ENCODE assay signal across 9 cellular contexts in genomic region chr2:219308142-219309093, GRCh38. TPM values are rescaled to one million over a fixed set of nuclear protein-coding genes. Genes with fewer than 3 reads are reported as not detected.
A peak's percentile ranks its signal among the peaks of the same experiment; 100 is the strongest.
DNase-seq lines count a peak whose midpoint lies in the region; ATAC-seq, FAIRE-seq and TF ChIP-seq lines count a peak whose summit lies in the region.
"Had no signal": no experiment of that assay in that cellular context is flagged by ENCODE, and none has a peak within 500 bp of the region (broad histone marks: within the 10 kb centered on the region; RNA-seq: fewer than 3 reads in every experiment).

No MANE protein-coding gene starts in this region.

- H3K27me3 ChIP-seq in naive thymus-derived CD4-positive, alpha-beta T cell (ENCODE audit: control insufficient read depth in 2 of 2, insufficient read depth in 2 of 2, low read length in 2 of 2): peaks cover 2 to 15% of the 10 kb centered on the region in 2 donors
- H3K27me3 ChIP-seq in stomach (peaks cover 8 to 87% (median 32%) of the 10 kb centered on the region in 3 donors), vagina (no peaks in the 10 kb centered on the region)

- no peaks in the 10 kb centered on the region for H3K36me3 ChIP-seq in naive thymus-derived CD4-positive, alpha-beta T cell (ENCODE audit: control insufficient read depth in 2 of 3, insufficient read depth in 3 of 3, low read length in 3 of 3)
- H3K36me3 ChIP-seq in stomach (no peaks in the 10 kb centered on the region), vagina (no peaks in the 10 kb centered on the region)

- H3K27ac ChIP-seq in 22Rv1: no peak overlapping the region
- H3K27ac ChIP-seq in naive thymus-derived CD4-positive, alpha-beta T cell (ENCODE audit: low read depth, low read length): no peak overlapping the region
- peak overlapping the region in 2 of 5 donors; percentile 17 to 37 for H3K27ac ChIP-seq in stomach
- H3K27ac ChIP-seq in vagina: no peak overlapping the region

- POLR2A ChIA-PET in naive thymus-derived CD4-positive, alpha-beta T cell (lab: Charles Lee): no interaction called here

- no peak for TF ChIP-seq EP300 in stomach (IDR thresholded peaks at IDR 0.05)

- no peak overlapping the region for H3K4me3 Mint-ChIP-seq in naive thymus-derived CD4-positive, alpha-beta T cell

- H3K4me3 ChIP-seq in naive thymus-derived CD4-positive, alpha-beta T cell (ENCODE audit: low read length): no peak overlapping the region
- H3K4me3 ChIP-seq in stomach (peak overlapping the region in 1 of 4 donors; percentile 9), vagina (no peak overlapping the region)

- intact Hi-C loops in naive thymus-derived CD4-positive, alpha-beta T cell (cut with micrococcal nuclease): loop anchor here (1.0 to 5.0 kb wide), 4 partner anchors 22 to 346 kb away; no protein-coding TSS in a partner anchor
- intact Hi-C loops in stomach (cut with DNase I; ENCODE audit: low total_unique reads): loop anchor here (10.0 kb wide), 1 partner anchor 284 kb away; no protein-coding TSS in a partner anchor
- intact Hi-C loops in vagina (cut with DNase I): no loop called here

- H3K27me3 Mint-ChIP-seq in naive thymus-derived CD4-positive, alpha-beta T cell: peaks cover 54 to 64% (median 61%) of the 10 kb centered on the region in 5 donors

- ATAC-seq in naive thymus-derived CD4-positive, alpha-beta T cell: peak; percentile 87

- no peaks in the 10 kb centered on the region for H3K4me1 ChIP-seq in naive thymus-derived CD4-positive, alpha-beta T cell (ENCODE audit: control insufficient read depth in 2 of 2, insufficient read depth in 2 of 2, low read length in 2 of 2)
- H3K4me1 ChIP-seq in stomach (peaks cover 0 to 16% (median 8%) of the 10 kb centered on the region in 4 donors), vagina (no peaks in the 10 kb centered on the region)

- CTCF ChIA-PET in naive thymus-derived CD4-positive, alpha-beta T cell (lab: Charles Lee): no interaction called here

- no peaks in the 10 kb centered on the region for H3K9me3 ChIP-seq in naive thymus-derived CD4-positive, alpha-beta T cell (ENCODE audit: control insufficient read depth in 2 of 3, low read length in 3 of 3)
- H3K9me3 ChIP-seq in stomach (peaks cover 0 to 5% (median 0%) of the 10 kb centered on the region in 4 donors), vagina (no peaks in the 10 kb centered on the region)

- DNase-seq in GM19239 (ENCODE audit: insufficient read length, low spot score) (peak; percentile 81), NCI-H82 treated with DMSO at 0.1 percent for 48 hours (lab: John Stamatoyannopoulos, UW; ENCODE audit: unreplicated experiment) (peak; percentile 38), epidermal melanocyte (ENCODE audit: insufficient read length, low spot score) (peak; percentile 78), stomach (peak; percentile 52), vagina (ENCODE audit: extremely low spot score in 2 of 2) (no peak)
- peak; percentile 67 for DNase-seq in activated CD8-positive, alpha-beta memory T cell treated with anti-CD3 and anti-CD28 coated beads, Interleukin-2, amount 50 U/mL, for 4 hours
- DNase-seq in naive thymus-derived CD4-positive, alpha-beta T cell: peak; percentile 38 to 79 (median 60)

- TF ChIP-seq CTCF in 22Rv1 (IDR thresholded peaks at IDR 0.05) (peak; percentile 22), stomach (IDR thresholded peaks at IDR 0.05) (no peak), vagina (IDR thresholded peaks at IDR 0.05) (no peak)

- 5 to 8% (median 7%) methylated on average over 40 to 45 of the region's 45 CpGs for WGBS in stomach, 5 donors

- peaks cover 0 to 4% (median 0%) of the 10 kb centered on the region in 5 donors for H3K36me3 Mint-ChIP-seq in naive thymus-derived CD4-positive, alpha-beta T cell

- peak overlapping the region in 1 of 9 donors; percentile 14 for H3K27ac Mint-ChIP-seq in naive thymus-derived CD4-positive, alpha-beta T cell

- H3K4me1 Mint-ChIP-seq in naive thymus-derived CD4-positive, alpha-beta T cell: peaks cover 0 to 8% (median 0%) of the 10 kb centered on the region in 7 donors

- H3K9me3 Mint-ChIP-seq in naive thymus-derived CD4-positive, alpha-beta T cell: peaks cover 0 to 7% (median 4%) of the 10 kb centered on the region in 11 donors

- no peak for TF ChIP-seq POLR2A in stomach (IDR thresholded peaks at IDR 0.05)
- TF ChIP-seq POLR2A in vagina (IDR thresholded peaks at IDR 0.05): no peak

- FAIRE-seq in GM19239 (lab: Jason Lieb, UNC): no peak
- FAIRE-seq: frontal cortex had no signal

RNA-seq across cellular contexts. Expression of gene PTPRN, which starts 0.8 kb away (rescaled TPM):
- under 1 TPM in 1 of 5 experiments, not detected in 4; 0.48 TPM for total RNA-seq in naive thymus-derived CD4-positive, alpha-beta T cell
- not detected for polyA plus RNA-seq in naive thymus-derived CD4-positive, alpha-beta T cell
- total RNA-seq in stomach: 10 to 100 TPM in 1 of 5 donors, 1 to 10 TPM in 3, not detected in 1; 2.8 to 11.3 (median 7.4) TPM
- polyA plus RNA-seq in stomach: 1 to 10 TPM; 1.1 to 3.6 (median 1.5) TPM
- total RNA-seq in vagina: 7.6 TPM

RNA-seq across cellular contexts. Expression of gene RESP18, which starts 24.1 kb away (rescaled TPM):
- not detected for total RNA-seq in naive thymus-derived CD4-positive, alpha-beta T cell
- not detected for polyA plus RNA-seq in naive thymus-derived CD4-positive, alpha-beta T cell
- not detected for total RNA-seq in stomach
- not detected for polyA plus RNA-seq in stomach
- not detected for total RNA-seq in vagina

RNA-seq across cellular contexts. Expression of gene DNAJB2, which starts 29.3 kb away (rescaled TPM):
- 100 to 1,000 TPM in 4 of 5 experiments, 10 to 100 TPM in 1; 50.8 to 134 (median 113) TPM for total RNA-seq in naive thymus-derived CD4-positive, alpha-beta T cell
- 1 to 10 TPM; 6.7 to 7.7 TPM for polyA plus RNA-seq in naive thymus-derived CD4-positive, alpha-beta T cell
- total RNA-seq in stomach (10 to 100 TPM; 24.4 to 88.8 (median 47.8) TPM), vagina (92.8 TPM)
- 10 to 100 TPM; 62.5 to 85.8 (median 77.5) TPM for polyA plus RNA-seq in stomach

RNA-seq across cellular contexts. Expression of gene TUBA4A, which starts 54.7 kb away (rescaled TPM):
- total RNA-seq in naive thymus-derived CD4-positive, alpha-beta T cell: 100 to 1,000 TPM in 3 of 5 experiments, 10 to 100 TPM in 2; 82.9 to 260 (median 183) TPM
- 100 to 1,000 TPM; 145 to 336 TPM for polyA plus RNA-seq in naive thymus-derived CD4-positive, alpha-beta T cell
- total RNA-seq in stomach (100 to 1,000 TPM in 1 of 5 donors, 10 to 100 TPM in 4; 18.7 to 141 (median 27.2) TPM), vagina (122 TPM)
- polyA plus RNA-seq in stomach: 10 to 100 TPM; 28.9 to 68.8 (median 51.0) TPM

RNA-seq across cellular contexts. Expression of gene TUBA4B, which starts 55.4 kb away (rescaled TPM):
- total RNA-seq in naive thymus-derived CD4-positive, alpha-beta T cell: not detected
- not detected for polyA plus RNA-seq in naive thymus-derived CD4-positive, alpha-beta T cell
- not detected for total RNA-seq in stomach
- polyA plus RNA-seq in stomach: not detected
- total RNA-seq in vagina: not detected
- total RNA-seq: frontal cortex had no signal

Comparison
In these comparisons a context has a peak if more than half of its experiments do, and no peak if none do; other contexts are left out.
1. DNase-seq: peak in GM19239 (single experiment), NCI-H82 treated with DMSO at 0.1 percent for 48 hours (single experiment), activated CD8-positive, alpha-beta memory T cell treated with anti-CD3 and anti-CD28 coated beads, Interleukin-2, amount 50 U/mL, for 4 hours (single experiment), epidermal melanocyte (single experiment), naive thymus-derived CD4-positive, alpha-beta T cell (9 of 9) and stomach (single experiment); none in vagina (0 of 2).